ENCODE assay signal across 5 cellular contexts in the genomic region with DNA sequence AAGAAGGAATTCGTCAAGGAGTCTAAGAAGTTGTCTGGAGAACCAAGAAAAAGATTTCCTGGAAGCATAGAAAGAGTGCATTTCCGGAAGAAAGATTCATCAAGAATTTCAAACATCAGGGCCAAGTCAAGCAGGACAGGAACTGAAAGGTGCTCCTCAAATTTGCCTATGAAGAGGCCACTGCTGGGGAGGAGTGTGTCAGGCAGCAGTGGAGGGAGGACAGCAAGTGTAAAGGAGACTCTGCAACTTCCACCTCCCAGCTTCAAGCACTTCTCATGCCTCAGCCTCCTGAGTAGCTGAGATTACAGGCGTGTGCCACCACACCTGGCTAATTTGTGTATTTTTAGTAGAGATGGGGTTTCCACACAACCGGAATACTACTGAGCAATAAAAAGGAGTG.
A peak's percentile ranks its signal among the peaks of the same experiment; 100 is the strongest.
DNase-seq lines count a peak whose midpoint lies in the region; ATAC-seq, FAIRE-seq and TF ChIP-seq lines count a peak whose summit lies in the region.
"Not testable (repeated sequence)": the region's sequence is repeated elsewhere in the genome, so short reads cannot be mapped to it uniquely, and the experiment has no call there.

No MANE protein-coding gene starts in this region.

- not testable (repeated sequence) for H3K27ac ChIP-seq in DOHH2 (ENCODE audit: low read depth, low read length); HepG2 (ENCODE audit: extremely low read length, insufficient read depth, low read length)

- H3K4me1 ChIP-seq in DOHH2 (ENCODE audit: control insufficient read depth, low read length) = peaks cover 18% of the 10 kb centered on the region
- not testable (repeated sequence) for H3K4me1 ChIP-seq in HepG2 (ENCODE audit: insufficient read depth, low read length)

- in situ Hi-C loops in HepG2 (cut with HindIII; ENCODE audit: extremely low pct_ligation_motif_present, low pct_unique_long_range_greater_than_20kb) = loop anchor here (25.0 kb wide), 1 partner anchor 666 kb away; no protein-coding TSS in a partner anchor

- not testable (repeated sequence) for TF ChIP-seq POLR2A in GM12891 (IDR thresholded peaks at IDR 0.05; ENCODE audit: low read depth, low read length); HepG2 (IDR thresholded peaks at IDR 0.05; ENCODE audit: insufficient read depth in 1 of 2, low read depth in 2 of 2, low read length in 2 of 2)

- H3K27ac Mint-ChIP-seq in WTC11 = not testable (repeated sequence)

- not testable (repeated sequence) for H4K20me1 ChIP-seq in DOHH2 (ENCODE audit: control insufficient read depth, insufficient read depth, low read depth, low read length); HepG2 (ENCODE audit: insufficient read depth, low read length)

- ATAC-seq in WTC11 = peak; percentile 20; the same call in 1 of the 2 replicates
- ATAC-seq in HepG2 = not testable (repeated sequence)

- not testable (repeated sequence) for BruUV-seq in HepG2 (replicated peaks; lab: Mats Ljungman, UMichigan)

- not testable (repeated sequence) for H3K9me2 ChIP-seq in DOHH2 (replicated peaks; ENCODE audit: control insufficient read depth, low read length)

- not testable (repeated sequence) for TF ChIP-seq CTCF in DOHH2 (IDR thresholded peaks at IDR 0.05; ENCODE audit: low read depth, low read length, poor library complexity, severe bottlenecking); WTC11 (IDR thresholded peaks at IDR 0.05); HepG2 (CRISPR knock-in tag; IDR thresholded peaks at IDR 0.05)

- CTCF ChIA-PET in WTC11 (lab: Charles Lee); HepG2 (lab: Yijun Ruan, JAX; ENCODE audit: low intra/inter-chr PET ratio, low total read pairs): not testable (repeated sequence)

- H3K79me2 ChIP-seq in DOHH2 (ENCODE audit: control insufficient read depth, low read length); HepG2 (ENCODE audit: insufficient read depth, low read length): not testable (repeated sequence)

- not testable (repeated sequence) for H3K9ac ChIP-seq in HepG2 (ENCODE audit: insufficient read depth, low read depth, low read length)

- TF ChIP-seq RAD21 in HepG2 (CRISPR knock-in tag; IDR thresholded peaks at IDR 0.05) = not testable (repeated sequence)

- H3K9me3 ChIP-seq in DOHH2 (ENCODE audit: control insufficient read depth, insufficient read depth, low read length); HepG2 (ENCODE audit: low read length): not testable (repeated sequence)

- intact Hi-C loops in HepG2 (cut with micrococcal nuclease; ENCODE audit: unreplicated experiment) = not testable (repeated sequence)

- not testable (repeated sequence) for DNase-seq in GM12891 (ENCODE audit: insufficient read length, low spot score); WTC11 (ENCODE audit: low spot score); HepG2 (ENCODE audit: low spot score)
- peak; percentile 25 for DNase-seq in NAMALWA (ENCODE audit: low spot score)

- WGBS in HepG2 (ENCODE audit: low lambda C conversion rate) = 18% methylated on average over 4 of the region's 4 CpGs

- peak overlapping the region; percentile 58 for H3K4me2 ChIP-seq in DOHH2 (ENCODE audit: low read length)
- H3K4me2 ChIP-seq in HepG2 (ENCODE audit: low read depth, low read length) = not testable (repeated sequence)

- peak overlapping the region; percentile 31; the same call in 1 of the 2 replicates for H3K4me3 ChIP-seq in DOHH2 (ENCODE audit: low read length)
- H3K4me3 ChIP-seq in HepG2 (replicated peaks in 1 of 3; ENCODE audit: insufficient read depth in 1 of 3, low read depth in 2 of 3, low read length in 3 of 3) = not testable (repeated sequence)

- POLR2A ChIA-PET in WTC11 (lab: Charles Lee); HepG2 (lab: Yijun Ruan, JAX): not testable (repeated sequence)

- H2AFZ ChIP-seq in HepG2 (ENCODE audit: low read length) = not testable (repeated sequence)

- H3F3A ChIP-seq in DOHH2 (ENCODE audit: control insufficient read depth, insufficient read depth) = not testable (repeated sequence)

- not testable (repeated sequence) for H3K4me1 Mint-ChIP-seq in WTC11

- TF ChIP-seq EP300 in HepG2 (IDR thresholded peaks at IDR 0.05; ENCODE audit: low read depth in 2 of 2, low read length in 2 of 2); HepG2 (CRISPR knock-in tag; IDR thresholded peaks at IDR 0.05; ENCODE audit: borderline replicate concordance): not testable (repeated sequence)

- not testable (repeated sequence) for H3K4me3 Mint-ChIP-seq in WTC11

- FAIRE-seq in GM12891 (lab: Jason Lieb, UNC); HepG2 (lab: Jason Lieb, UNC): not testable (repeated sequence)

- not testable (repeated sequence) for H3K27me3 ChIP-seq in DOHH2 (ENCODE audit: control insufficient read depth, low read length); HepG2 (ENCODE audit: control insufficient read depth in 1 of 2, insufficient read depth in 2 of 2, low read length in 2 of 2)

- H3K9me3 Mint-ChIP-seq in WTC11 = not testable (repeated sequence)

- not testable (repeated sequence) for H3K36me3 Mint-ChIP-seq in WTC11

- not testable (repeated sequence) for H3K27me3 Mint-ChIP-seq in WTC11 (ENCODE audit: low read depth)

- H3K36me3 ChIP-seq in DOHH2 (ENCODE audit: control insufficient read depth, low read length); HepG2 (replicated peaks in 1 of 2; ENCODE audit: control insufficient read depth in 1 of 2, insufficient read depth in 2 of 2, low read length in 2 of 2): not testable (repeated sequence)

TF ChIP-seq in GM12891, 5 proteins besides CTCF, POLR2A, EP300 and RAD21:
- peak; percentile 15; the same call in 1 of the 2 replicates for TF ChIP-seq SPI1 (IDR thresholded peaks at IDR 0.05; ENCODE audit: low read depth, low read length)

TF ChIP-seq in WTC11, 78 proteins besides CTCF, POLR2A, EP300 and RAD21:
- TF ChIP-seq ZNF263 (CRISPR knock-in tag; IDR thresholded peaks at IDR 0.05; ENCODE audit: low read depth) = peak; percentile 55; the same call in 1 of the 2 replicates

TF ChIP-seq in HepG2, 621 proteins besides CTCF, POLR2A, EP300 and RAD21:
- TF ChIP-seq ZNF263 (CRISPR knock-in tag; IDR thresholded peaks at IDR 0.05) = peak; percentile 41; the same call in 1 of the 2 replicates
